Comparison of ENCODE assay signal across 11 cellular contexts in the genomic region with DNA sequence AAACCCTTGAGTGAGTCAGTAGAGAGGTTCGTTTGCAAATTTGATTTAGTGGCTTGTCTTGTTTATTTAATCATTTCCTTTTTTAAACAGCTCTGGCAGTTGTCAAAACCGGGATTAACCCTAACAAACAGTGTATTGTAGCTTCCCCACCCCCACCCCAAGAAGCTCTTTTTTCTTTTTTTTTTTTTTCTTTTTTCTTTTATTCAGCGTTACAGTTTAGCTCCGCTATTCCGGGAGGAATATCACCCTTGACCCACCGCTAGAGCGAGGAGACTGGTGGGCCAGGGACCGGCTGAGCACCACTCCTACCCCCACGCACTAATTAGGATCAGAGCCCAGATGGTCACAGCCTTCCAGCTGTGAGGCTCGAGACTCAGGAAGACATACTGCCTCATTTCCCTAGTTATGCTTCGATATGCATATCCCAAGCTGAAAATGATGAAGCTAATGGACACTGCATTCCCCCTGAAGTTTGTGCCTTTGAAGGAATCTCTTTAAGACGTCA. TPM values are rescaled to one million over a fixed set of nuclear protein-coding genes. Genes with fewer than 3 reads are reported as not detected.
DNase-seq lines count a peak whose midpoint lies in the region; ATAC-seq, FAIRE-seq and TF ChIP-seq lines count a peak whose summit lies in the region.
"Had no signal": no experiment of that assay in that cellular context is flagged by ENCODE, and none has a peak within 500 bp of the region (broad histone marks: within the 10 kb centered on the region; RNA-seq: fewer than 3 reads in every experiment).

No MANE protein-coding gene starts in this region.

- ATAC-seq in pancreas (no peak), T-helper 17 cell (no peak), HG02678 (IDR thresholded peaks at IDR 0.05; ENCODE audit: unreplicated experiment) (no peak)

- TF ChIP-seq CTCF in esophagus squamous epithelium (IDR thresholded peaks at IDR 0.05): no peak
- no peak for TF ChIP-seq CTCF in pancreas (IDR thresholded peaks at IDR 0.05)

- H3K27ac Mint-ChIP-seq in T-helper 17 cell: no peak overlapping the region
- H3K27ac Mint-ChIP-seq: activated naive CD8-positive, alpha-beta T cell had no signal

- FAIRE-seq in pancreas (lab: Jason Lieb, UNC): no peak

- peaks cover 12% of the 10 kb centered on the region for H3K4me1 Mint-ChIP-seq in T-helper 17 cell

- H3K27me3 Mint-ChIP-seq in T-helper 17 cell: peaks cover 45% of the 10 kb centered on the region

- H3K4me3 ChIP-seq in esophagus squamous epithelium (peak overlapping the region; percentile 46 to 85 (median 55)), pancreas (peak overlapping the region in 3 of 4 donors; percentile 38 to 75 (median 67))

- H3K27ac ChIP-seq in esophagus squamous epithelium (peak overlapping the region in 3 of 4 donors; percentile 59 to 90 (median 85)), pancreas (peak overlapping the region in 3 of 4 donors; percentile 84 to 92 (median 86))

- intact Hi-C loops in esophagus squamous epithelium (cut with DNase I): loop anchor here (10.0 kb wide), 1 partner anchor 350 kb away; no protein-coding TSS in a partner anchor
- intact Hi-C loops in pancreas (cut with DNase I): no loop called here

- no peaks in the 10 kb centered on the region for H3K9me3 ChIP-seq in esophagus squamous epithelium
- no peaks in the 10 kb centered on the region for H3K9me3 ChIP-seq in pancreas
- no peaks in the 10 kb centered on the region for H3K9me3 ChIP-seq in T-helper 17 cell (ENCODE audit: control insufficient read depth, low read length, poor library complexity, severe bottlenecking)

- peak; percentile 30 for DNase-seq in D341Med (ENCODE audit: low spot score)
- peak; percentile 48 for DNase-seq in M059J (ENCODE audit: low read depth)
- DNase-seq in esophagus squamous epithelium (lab: John Stamatoyannopoulos, UW): no peak
- no peak for DNase-seq in pancreas
- no peak for DNase-seq in T-helper 17 cell
- DNase-seq in GF-D8 (lab: John Stamatoyannopoulos, UW): no peak
- no peak for DNase-seq in NCI-H510A (lab: John Stamatoyannopoulos, UW)
- DNase-seq: NCI-H2107, T1000 had no signal

- H3K27me3 ChIP-seq in esophagus squamous epithelium: peaks cover 0 to 50% (median 0%) of the 10 kb centered on the region in 4 donors
- H3K27me3 ChIP-seq in pancreas: no peaks in the 10 kb centered on the region

- H3K36me3 Mint-ChIP-seq in T-helper 17 cell (ENCODE audit: low read depth): no peaks in the 10 kb centered on the region
- H3K36me3 Mint-ChIP-seq: activated naive CD8-positive, alpha-beta T cell had no signal

- H3K36me3 ChIP-seq in esophagus squamous epithelium: no peaks in the 10 kb centered on the region
- no peaks in the 10 kb centered on the region for H3K36me3 ChIP-seq in pancreas

- no peak for TF ChIP-seq POLR2A in esophagus squamous epithelium (IDR thresholded peaks at IDR 0.05)

- H3K4me1 ChIP-seq in esophagus squamous epithelium: peaks cover 5 to 34% (median 12%) of the 10 kb centered on the region in 3 donors
- peaks cover 0 to 10% (median 3%) of the 10 kb centered on the region in 3 donors for H3K4me1 ChIP-seq in pancreas

- H3K4me3 Mint-ChIP-seq in T-helper 17 cell: no peak overlapping the region
- H3K4me3 Mint-ChIP-seq: activated naive CD8-positive, alpha-beta T cell had no signal

- 32 to 38% methylated on average over 12 of the region's 12 CpGs for WGBS in esophagus squamous epithelium, 2 donors
- WGBS in pancreas, 2 donors: 27 to 41% methylated on average over 12 of the region's 12 CpGs

RNA-seq across cellular contexts. Expression of gene PARM1, which starts 2.0 kb away (rescaled TPM):
- total RNA-seq in M059J (2014; rRNA removed; shearing (Covaris generic)): 0.17 and 0.22 TPM in 2 replicates
- total RNA-seq in esophagus squamous epithelium (10 to 100 TPM in 1 of 4 donors, 1 to 10 TPM in 3; 1.9 to 10.3 (median 4.4) TPM), pancreas (10 to 100 TPM; 22.0 to 28.0 (median 24.5) TPM), T-helper 17 cell (under 1 TPM; 0.13 to 0.52 TPM)
- 10 to 100 TPM in 1 of 2 donors, 1 to 10 TPM in 1; 8.3 to 29.7 TPM for polyA plus RNA-seq in pancreas

Comparison
In these comparisons a context has a peak if more than half of its experiments do, and no peak if none do; other contexts are left out.
1. DNase-seq: peak in D341Med (single experiment) and M059J (single experiment); none in esophagus squamous epithelium (single experiment), pancreas (0 of 6), T-helper 17 cell (0 of 3), GF-D8 (single experiment) and NCI-H510A (single experiment).